8 cellular contexts compared by ENCODE assay signal in the genomic region with DNA sequence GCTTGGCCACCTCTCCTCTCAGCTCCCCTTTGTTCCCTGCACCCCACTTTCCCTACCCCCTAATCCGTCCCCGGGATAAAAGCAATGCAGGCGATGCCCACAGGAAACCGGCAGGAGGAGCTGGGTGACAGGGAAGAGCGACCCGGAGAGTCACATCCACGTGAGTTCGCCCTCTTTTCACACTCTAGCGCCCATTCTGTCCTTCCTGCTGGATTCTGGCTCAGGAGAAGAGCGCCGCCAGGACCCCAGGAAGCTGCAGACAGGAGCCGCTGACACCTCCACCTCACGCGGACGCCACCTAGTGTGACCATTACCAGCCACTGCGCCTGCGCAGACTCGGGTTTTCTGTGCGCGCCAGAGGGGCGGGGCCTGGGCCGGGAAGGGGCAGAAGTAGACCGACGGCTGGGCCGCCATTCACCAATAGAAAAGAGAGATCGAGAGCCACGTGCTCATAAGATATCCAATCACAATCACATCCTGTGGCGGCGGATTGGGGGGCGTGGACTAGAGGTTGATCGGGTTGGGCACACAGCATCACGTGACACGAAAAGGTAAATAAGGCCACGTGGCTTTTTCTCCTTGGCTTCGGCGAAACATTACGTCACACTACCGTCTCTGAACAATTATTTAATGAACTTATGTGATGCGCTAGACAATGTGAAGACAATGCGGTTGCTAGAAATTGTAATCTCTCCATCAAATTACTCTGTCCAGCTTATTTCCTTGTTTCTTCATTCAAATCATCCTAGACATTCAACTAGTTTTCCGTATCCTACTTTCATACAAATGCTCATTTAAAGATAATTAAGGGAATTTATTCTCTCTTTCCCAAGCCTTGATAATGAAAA. TPM values are rescaled to one million over a fixed set of nuclear protein-coding genes. Genes with fewer than 3 reads are reported as not detected.
DNase-seq lines count a peak whose midpoint lies in the region; ATAC-seq and TF ChIP-seq lines count a peak whose summit lies in the region.

No MANE protein-coding gene starts in this region.

- peaks cover 18% of the 10 kb centered on the region for H3K4me1 Mint-ChIP-seq in activated T-cell treated with anti-CD3 and anti-CD28 coated beads, Interleukin-2, amount 50 U/mL, for 72 hours (ENCODE audit: low read depth)

- peak in 5 of 6 experiments; percentile 57 to 79 (median 67) for TF ChIP-seq CTCF in esophagus squamous epithelium (IDR thresholded peaks at IDR 0.05)

- TF ChIP-seq POLR2A in esophagus squamous epithelium (IDR thresholded peaks at IDR 0.05): peak in 3 of 4 donors; percentile 82 to 90 (median 87)

- H3K36me3 Mint-ChIP-seq in activated T-cell treated with anti-CD3 and anti-CD28 coated beads, Interleukin-2, amount 50 U/mL, for 72 hours (ENCODE audit: insufficient read depth in 2 of 2): no peaks in the 10 kb centered on the region

- DNase-seq in DMS79 treated with DMSO at 0.1 percent for 48 hours (lab: John Stamatoyannopoulos, UW): peak; percentile 99
- peak; percentile 97 for DNase-seq in KG1 (lab: John Stamatoyannopoulos, UW)
- DNase-seq in activated T-cell treated with anti-CD3 and anti-CD28 coated beads, Interleukin-2, amount 50 U/mL, for 72 hours: peak; percentile 100
- DNase-seq in esophagus squamous epithelium (lab: John Stamatoyannopoulos, UW): peak; percentile 99
- peak; percentile 100 for DNase-seq in myocyte (ENCODE audit: low read depth)
- DNase-seq in stimulated activated CD8-positive, alpha-beta memory T cell treated with anti-CD3 and anti-CD28 coated beads, Interleukin-7, amount 100 ng/mL, for 48 hours (ENCODE audit: extremely low read depth in 1 of 2, low read depth in 1 of 2): peak; percentile 99 to 100

- no peaks in the 10 kb centered on the region for H3K27me3 Mint-ChIP-seq in activated T-cell treated with anti-CD3 and anti-CD28 coated beads, Interleukin-2, amount 50 U/mL, for 72 hours (ENCODE audit: low read depth)

- H3K27ac Mint-ChIP-seq in activated T-cell treated with anti-CD3 and anti-CD28 coated beads, Interleukin-2, amount 50 U/mL, for 72 hours: peak overlapping the region; percentile 95

- H3K4me3 ChIP-seq in esophagus squamous epithelium: peak overlapping the region; percentile 34 to 82 (median 68)

- H3K9me3 ChIP-seq in esophagus squamous epithelium: no peaks in the 10 kb centered on the region

- peak; percentile 98 for ATAC-seq in GM21723 (IDR thresholded peaks at IDR 0.05; ENCODE audit: unreplicated experiment)
- peak; percentile 100 for ATAC-seq in activated T-cell treated with anti-CD3 and anti-CD28 coated beads, Interleukin-2, amount 50 U/mL, for 72 hours (replicated peaks in 1 of 2)

- H3K4me3 Mint-ChIP-seq in activated T-cell treated with anti-CD3 and anti-CD28 coated beads, Interleukin-2, amount 50 U/mL, for 72 hours: peak overlapping the region; percentile 92 to 94

- WGBS in esophagus squamous epithelium, 2 donors: 2% methylated on average over 18 to 32 of the region's 41 CpGs

- no peaks in the 10 kb centered on the region for H3K36me3 ChIP-seq in esophagus squamous epithelium

- H3K4me1 ChIP-seq in esophagus squamous epithelium: peaks cover 9 to 16% (median 12%) of the 10 kb centered on the region in 3 donors

- intact Hi-C loops in esophagus squamous epithelium (cut with DNase I): no loop called here

- peak overlapping the region; percentile 77 to 94 (median 90) for H3K27ac ChIP-seq in esophagus squamous epithelium

- no peaks in the 10 kb centered on the region for H3K27me3 ChIP-seq in esophagus squamous epithelium

- no peaks in the 10 kb centered on the region for H3K9me3 Mint-ChIP-seq in activated T-cell treated with anti-CD3 and anti-CD28 coated beads, Interleukin-2, amount 50 U/mL, for 72 hours

TF ChIP-seq in PFSK-1, 5 proteins besides CTCF, POLR2A, EP300 and RAD21:
- TF ChIP-seq, protein P1, sequence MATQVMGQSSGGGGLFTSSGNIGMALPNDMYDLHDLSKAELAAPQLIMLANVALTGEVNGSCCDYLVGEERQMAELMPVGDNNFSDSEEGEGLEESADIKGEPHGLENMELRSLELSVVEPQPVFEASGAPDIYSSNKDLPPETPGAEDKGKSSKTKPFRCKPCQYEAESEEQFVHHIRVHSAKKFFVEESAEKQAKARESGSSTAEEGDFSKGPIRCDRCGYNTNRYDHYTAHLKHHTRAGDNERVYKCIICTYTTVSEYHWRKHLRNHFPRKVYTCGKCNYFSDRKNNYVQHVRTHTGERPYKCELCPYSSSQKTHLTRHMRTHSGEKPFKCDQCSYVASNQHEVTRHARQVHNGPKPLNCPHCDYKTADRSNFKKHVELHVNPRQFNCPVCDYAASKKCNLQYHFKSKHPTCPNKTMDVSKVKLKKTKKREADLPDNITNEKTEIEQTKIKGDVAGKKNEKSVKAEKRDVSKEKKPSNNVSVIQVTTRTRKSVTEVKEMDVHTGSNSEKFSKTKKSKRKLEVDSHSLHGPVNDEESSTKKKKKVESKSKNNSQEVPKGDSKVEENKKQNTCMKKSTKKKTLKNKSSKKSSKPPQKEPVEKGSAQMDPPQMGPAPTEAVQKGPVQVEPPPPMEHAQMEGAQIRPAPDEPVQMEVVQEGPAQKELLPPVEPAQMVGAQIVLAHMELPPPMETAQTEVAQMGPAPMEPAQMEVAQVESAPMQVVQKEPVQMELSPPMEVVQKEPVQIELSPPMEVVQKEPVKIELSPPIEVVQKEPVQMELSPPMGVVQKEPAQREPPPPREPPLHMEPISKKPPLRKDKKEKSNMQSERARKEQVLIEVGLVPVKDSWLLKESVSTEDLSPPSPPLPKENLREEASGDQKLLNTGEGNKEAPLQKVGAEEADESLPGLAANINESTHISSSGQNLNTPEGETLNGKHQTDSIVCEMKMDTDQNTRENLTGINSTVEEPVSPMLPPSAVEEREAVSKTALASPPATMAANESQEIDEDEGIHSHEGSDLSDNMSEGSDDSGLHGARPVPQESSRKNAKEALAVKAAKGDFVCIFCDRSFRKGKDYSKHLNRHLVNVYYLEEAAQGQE (IDR thresholded peaks at IDR 0.05; ENCODE audit: insufficient read depth in 1 of 2, low read depth in 2 of 2, low read length in 2 of 2): no peak; a peak in 1 of 4 replicates
- no peak for TF ChIP-seq FOXP2 (optimal IDR thresholded peaks at IDR 0.05; ENCODE audit: borderline replicate concordance, extremely low read depth, extremely low read length, insufficient read depth)
- TF ChIP-seq SIN3A (IDR thresholded peaks at IDR 0.05; ENCODE audit: borderline replicate concordance, insufficient read depth, low read length): peak; percentile 98
- peak; percentile 93; the same call in 1 of the 2 replicates for TF ChIP-seq TAF1 (IDR thresholded peaks at IDR 0.05; ENCODE audit: borderline replicate concordance, insufficient read depth, low read length)
- peak; percentile 89 for TF ChIP-seq POLR2AphosphoS5 (IDR thresholded peaks at IDR 0.05; ENCODE audit: low read depth, low read length)

RNA-seq across cellular contexts. Expression of a gene that starts 10.1 kb away (rescaled TPM):
- not detected for polyA plus RNA-seq in PFSK-1 (2012; ENCODE audit: insufficient read length, low read depth)
- not detected for total RNA-seq in activated T-cell treated with anti-CD3 and anti-CD28 coated beads, Interleukin-2, amount 50 U/mL, for 72 hours
- not detected for total RNA-seq in esophagus squamous epithelium
- not detected in 2 replicates for total RNA-seq in myocyte
- polyA plus RNA-seq in myocyte (2012): not detected

RNA-seq across cellular contexts. Expression of a gene that starts 15.4 kb away (rescaled TPM):
- 2.1 TPM for polyA plus RNA-seq in PFSK-1 (2012; ENCODE audit: insufficient read length, low read depth)
- 1 to 10 TPM; 4.2 to 4.9 TPM for total RNA-seq in activated T-cell treated with anti-CD3 and anti-CD28 coated beads, Interleukin-2, amount 50 U/mL, for 72 hours
- 1 to 10 TPM in 1 of 4 donors, under 1 TPM in 1, not detected in 2; 0.70 to 5.0 TPM for total RNA-seq in esophagus squamous epithelium
- total RNA-seq in myocyte: 4.5 and 5.6 TPM in 2 replicates
- 3.5 TPM for polyA plus RNA-seq in myocyte (2012)

RNA-seq across cellular contexts. Expression of a gene that starts 24.4 kb away (rescaled TPM):
- 17.8 TPM for polyA plus RNA-seq in PFSK-1 (2012; ENCODE audit: insufficient read length, low read depth)
- 1,000 to 10,000 TPM; 1,839 to 2,627 TPM for total RNA-seq in activated T-cell treated with anti-CD3 and anti-CD28 coated beads, Interleukin-2, amount 50 U/mL, for 72 hours
- under 1 TPM in 3 of 4 donors, not detected in 1; under 0.01 TPM for total RNA-seq in esophagus squamous epithelium
- total RNA-seq in myocyte: not detected in 2 replicates
- not detected for polyA plus RNA-seq in myocyte (2012)

RNA-seq across cellular contexts. Expression of a gene that starts 25.8 kb away (rescaled TPM):
- polyA plus RNA-seq in PFSK-1 (2012; ENCODE audit: insufficient read length, low read depth): 5.9 TPM
- total RNA-seq in activated T-cell treated with anti-CD3 and anti-CD28 coated beads, Interleukin-2, amount 50 U/mL, for 72 hours: 1,000 to 10,000 TPM; 3,117 to 4,201 TPM
- under 1 TPM in 3 of 4 donors, not detected in 1; under 0.01 TPM for total RNA-seq in esophagus squamous epithelium
- total RNA-seq in myocyte: not detected in 2 replicates
- 45.7 TPM for polyA plus RNA-seq in myocyte (2012)

RNA-seq across cellular contexts. Expression of a gene that starts 51.5 kb away (rescaled TPM):
- 0.14 TPM for polyA plus RNA-seq in PFSK-1 (2012; ENCODE audit: insufficient read length, low read depth)
- total RNA-seq in activated T-cell treated with anti-CD3 and anti-CD28 coated beads, Interleukin-2, amount 50 U/mL, for 72 hours: 1 to 10 TPM; 5.6 to 6.6 TPM
- total RNA-seq in esophagus squamous epithelium: under 1 TPM in 2 of 4 donors, not detected in 2; 0.09 to 0.19 TPM
- total RNA-seq in myocyte: 0.35 TPM in 1 of 2 replicates, not detected in the other
- polyA plus RNA-seq in myocyte (2012): 0.06 TPM

Comparison
In these comparisons a context has a peak if more than half of its experiments do, and no peak if none do; other contexts are left out.
1. Peak in every context shown above with its lines: DNase-seq, ATAC-seq, H3K4me3 ChIP-seq and H3K27ac ChIP-seq.
2. RNA of a gene that starts 24.4 kb away (total RNA-seq): 1,839 to 2,627 TPM in activated T-cell treated with anti-CD3 and anti-CD28 coated beads, Interleukin-2, amount 50 U/mL, for 72 hours; under 0.01 TPM in esophagus squamous epithelium and not detected in myocyte; every median in the first group is over 1,000 times any median in the second.